ENCODE assay signal across 27 cellular contexts in genomic region chr1:3428899-3429298, GRCh38. TPM values are rescaled to one million over a fixed set of nuclear protein-coding genes. Genes with fewer than 3 reads are reported as not detected.
"Had no signal": no experiment of that assay in that cellular context is flagged by ENCODE, and none has a peak within 500 bp of the region (broad histone marks: within the 10 kb centered on the region; RNA-seq: fewer than 3 reads in every experiment).

No MANE protein-coding gene starts in this region.

- DNase-seq: hippocampal formation; left colon; mesendoderm; naive thymus-derived CD4-positive, alpha-beta T cell; occipital lobe; ovary; right lobe of liver; stimulated activated CD4-positive, alpha-beta T cell treated with anti-CD3 and anti-CD28 coated beads, Interleukin-1b, Interleukin-23, amount 100 ng/mL, for 48 hours; stimulated activated CD4-positive, alpha-beta T cell treated with anti-CD3 and anti-CD28 coated beads, Interleukin-2, amount 100 ng/mL, for 48 hours; stimulated activated CD4-positive, alpha-beta T cell treated with anti-CD3 and anti-CD28 coated beads, Interleukin-4, amount 100 ng/mL, for 4 hours; stimulated activated naive B cell treated with anti-CD40 and anti-IgM and Interleukin-4, amounts not matched to agents 10 μg/mL and 1 μg/mL and 100 μg/mL, for 72 hours; stimulated activated naive CD8-positive, alpha-beta T cell treated with anti-CD3 and anti-CD28 coated beads, Interleukin-15, Interleukin-2, amounts not matched to agents 100 U/mL and 50 U/mL, for 24 hours; stomach; tibial artery; trophoblast cell; upper lobe of right lung had no signal

- H3K9me3 ChIP-seq: left lung, mucosa of descending colon, neutrophil, ovary, right atrium auricular region, right lobe of liver, stomach, thoracic aorta, tibial artery, upper lobe of right lung had no signal

- H3K4me1 ChIP-seq: left lung, right lobe of liver, upper lobe of right lung had no signal

- H3K4me3 ChIP-seq: left lung, lung, mucosa of descending colon, ovary, right atrium auricular region, right lobe of liver, smooth muscle cell, stomach, thoracic aorta, tibial artery, upper lobe of right lung had no signal

- H3K27ac ChIP-seq: left lung, neutrophil, ovary, right atrium auricular region, right lobe of liver, stomach, thoracic aorta, tibial artery, upper lobe of right lung had no signal

- H3K9me3 Mint-ChIP-seq: mesothelial cell of epicardium; naive thymus-derived CD4-positive, alpha-beta T cell; natural killer cell treated with Interleukin-12 subunit alpha and Interleukin-12 subunit beta and Interleukin-15 and Interleukin-18, amount 100 ng/mL, for 72 hours; stimulated activated naive B cell treated with anti-CD40 and anti-IgM and Interleukin-4, amounts not matched to agents 10 μg/mL and 1 μg/mL and 100 μg/mL, for 72 hours had no signal

- ATAC-seq: left colon; left lung; mucosa of descending colon; naive thymus-derived CD4-positive, alpha-beta T cell; natural killer cell treated with Interleukin-12 subunit alpha and Interleukin-12 subunit beta and Interleukin-15 and Interleukin-18, amount 100 ng/mL, for 72 hours; right lobe of liver; stimulated activated naive B cell treated with anti-CD40 and anti-IgM and Interleukin-4, amounts not matched to agents 10 μg/mL and 1 μg/mL and 100 μg/mL, for 72 hours; stimulated activated naive CD8-positive, alpha-beta T cell treated with anti-CD3 and anti-CD28 coated beads, Interleukin-15, Interleukin-2, amounts not matched to agents 100 U/mL and 50 U/mL, for 24 hours; upper lobe of right lung had no signal

- H3K27ac Mint-ChIP-seq: mesothelial cell of epicardium; naive thymus-derived CD4-positive, alpha-beta T cell; natural killer cell treated with Interleukin-12 subunit alpha and Interleukin-12 subunit beta and Interleukin-15 and Interleukin-18, amount 100 ng/mL, for 72 hours; progenitor cell of endocrine pancreas; stimulated activated naive B cell treated with anti-CD40 and anti-IgM and Interleukin-4, amounts not matched to agents 10 μg/mL and 1 μg/mL and 100 μg/mL, for 72 hours had no signal

- H3K4me3 Mint-ChIP-seq: mesothelial cell of epicardium; naive thymus-derived CD4-positive, alpha-beta T cell; natural killer cell treated with Interleukin-12 subunit alpha and Interleukin-12 subunit beta and Interleukin-15 and Interleukin-18, amount 100 ng/mL, for 72 hours; stimulated activated naive B cell treated with anti-CD40 and anti-IgM and Interleukin-4, amounts not matched to agents 10 μg/mL and 1 μg/mL and 100 μg/mL, for 72 hours had no signal

- H3K4me1 Mint-ChIP-seq: mesothelial cell of epicardium had no signal

- H3K27me3 ChIP-seq: ovary, right atrium auricular region, right lobe of liver, tibial artery had no signal

- H3K36me3 Mint-ChIP-seq: mesothelial cell of epicardium; naive thymus-derived CD4-positive, alpha-beta T cell; natural killer cell treated with Interleukin-12 subunit alpha and Interleukin-12 subunit beta and Interleukin-15 and Interleukin-18, amount 100 ng/mL, for 72 hours; stimulated activated naive B cell treated with anti-CD40 and anti-IgM and Interleukin-4, amounts not matched to agents 10 μg/mL and 1 μg/mL and 100 μg/mL, for 72 hours had no signal

- H3K36me3 ChIP-seq: left lung, neutrophil, ovary, right atrium auricular region, right lobe of liver, upper lobe of right lung had no signal

- H3K27me3 Mint-ChIP-seq: naive thymus-derived CD4-positive, alpha-beta T cell; progenitor cell of endocrine pancreas had no signal

- H3K4me2 ChIP-seq: smooth muscle cell had no signal

RNA-seq across cellular contexts. Expression of gene ARHGEF16, which starts 25.6 kb away (rescaled TPM):
- total RNA-seq: myocyte; natural killer cell treated with Interleukin-12 subunit alpha and Interleukin-12 subunit beta and Interleukin-15 and Interleukin-18, amount 100 ng/mL, for 72 hours had no signal
